19 cellular contexts compared by ENCODE assay signal in the genomic region with DNA sequence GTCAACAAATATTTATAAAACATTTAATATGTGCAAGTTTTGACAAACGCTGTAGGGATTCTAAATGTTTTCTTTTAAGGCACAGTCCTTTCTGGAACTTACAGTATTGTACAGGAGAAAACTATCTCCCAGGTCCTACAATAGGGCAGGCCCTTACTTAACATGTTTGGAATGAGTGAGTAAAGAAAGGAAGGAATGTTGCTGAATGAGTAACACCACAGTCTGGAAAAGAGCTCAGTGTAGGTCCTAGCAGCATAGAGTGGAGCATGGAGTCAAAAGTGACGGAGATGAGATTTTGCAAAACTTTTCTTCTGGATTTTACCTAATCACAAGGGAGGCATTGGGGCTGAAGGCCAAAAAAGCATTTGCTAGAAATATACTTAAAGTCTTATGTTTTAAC. TPM values are rescaled to one million over a fixed set of nuclear protein-coding genes. Genes with fewer than 3 reads are reported as not detected.
A peak's percentile ranks its signal among the peaks of the same experiment; 100 is the strongest.
DNase-seq lines count a peak whose midpoint lies in the region; ATAC-seq and TF ChIP-seq lines count a peak whose summit lies in the region.
"Had no signal": no experiment of that assay in that cellular context is flagged by ENCODE, and none has a peak within 500 bp of the region (broad histone marks: within the 10 kb centered on the region; RNA-seq: fewer than 3 reads in every experiment).

No MANE protein-coding gene starts in this region.

- H3K27ac Mint-ChIP-seq in stimulated activated memory B cell treated with anti-CD40 and anti-IgM and Interleukin-4, amounts not matched to agents 10 μg/mL and 1 μg/mL and 100 μg/mL, for 72 hours, result no peak overlapping the region
- H3K27ac Mint-ChIP-seq: activated naive CD8-positive, alpha-beta T cell treated with anti-CD3 and anti-CD28 coated beads for 36 hours had no signal

- no peaks in the 10 kb centered on the region for H3K4me1 Mint-ChIP-seq in stimulated activated memory B cell treated with anti-CD40 and anti-IgM and Interleukin-4, amounts not matched to agents 10 μg/mL and 1 μg/mL and 100 μg/mL, for 72 hours
- H3K4me1 Mint-ChIP-seq: activated naive CD8-positive, alpha-beta T cell treated with anti-CD3 and anti-CD28 coated beads for 36 hours had no signal

- no peaks in the 10 kb centered on the region for H3K27me3 Mint-ChIP-seq in stimulated activated memory B cell treated with anti-CD40 and anti-IgM and Interleukin-4, amounts not matched to agents 10 μg/mL and 1 μg/mL and 100 μg/mL, for 72 hours
- H3K27me3 Mint-ChIP-seq: activated naive CD8-positive, alpha-beta T cell treated with anti-CD3 and anti-CD28 coated beads for 36 hours had no signal

- ATAC-seq in stimulated activated naive CD8-positive, alpha-beta T cell treated with anti-CD3 and anti-CD28 coated beads, Interleukin-15, Interleukin-2, amounts not matched to agents 100 U/mL and 50 U/mL, for 24 hours, result no peak
- ATAC-seq in stimulated activated memory B cell treated with anti-CD40 and anti-IgM and Interleukin-4, amounts not matched to agents 10 μg/mL and 1 μg/mL and 100 μg/mL, for 72 hours, result no peak

- no peak overlapping the region for H3K4me3 ChIP-seq in choroid plexus epithelial cell (ENCODE audit: low read depth, low read length)
- H3K4me3 ChIP-seq: heart left ventricle, lung had no signal

- DNase-seq in ACHN, result peak; percentile 13
- DNase-seq in M059J (ENCODE audit: low read depth), result peak; percentile 55
- peak; percentile 85 for DNase-seq in choroid plexus epithelial cell (ENCODE audit: low read depth)
- peak; percentile 76 for DNase-seq in kidney tubule cell (ENCODE audit: low spot score)
- no peak for DNase-seq in DMS153 (lab: John Stamatoyannopoulos, UW)
- DNase-seq in stimulated activated naive CD8-positive, alpha-beta T cell treated with anti-CD3 and anti-CD28 coated beads, Interleukin-15, Interleukin-2, amounts not matched to agents 100 U/mL and 50 U/mL, for 24 hours, result no peak
- DNase-seq in globus pallidus (ENCODE audit: low spot score), result no peak
- DNase-seq: activated CD4-positive, CD25-positive, alpha-beta regulatory T cell; activated naive CD8-positive, alpha-beta T cell treated with anti-CD3 and anti-CD28 coated beads for 36 hours; activated T-cell treated with anti-CD3 and anti-CD28 coated beads for 4 hours; heart left ventricle; MM.1S; NCI-H2107; NK-92 treated with Interleukin-12 subunit alpha and Interleukin-12 subunit beta, amount 100 ng/mL, for 24 hours; nucleus accumbens; stimulated activated CD4-positive, alpha-beta T cell treated with anti-CD3 and anti-CD28 coated beads, Interleukin-12 subunit alpha, Interleukin-12 subunit beta, amount 100 ng/mL, for 4 hours; SW 1271 had no signal

- TF ChIP-seq CTCF in choroid plexus epithelial cell (conservative IDR thresholded peaks at IDR 0.05; ENCODE audit: low read depth, low read length), result no peak

- peaks cover 27% of the 10 kb centered on the region for H3K36me3 Mint-ChIP-seq in stimulated activated memory B cell treated with anti-CD40 and anti-IgM and Interleukin-4, amounts not matched to agents 10 μg/mL and 1 μg/mL and 100 μg/mL, for 72 hours

- in situ Hi-C loops in ACHN (cut with HindIII; ENCODE audit: low pct_ligation_motif_present, low pct_unique_long_range_greater_than_20kb, low sequenced_read_pairs), result no loop called here

- no peak overlapping the region for H3K4me3 Mint-ChIP-seq in stimulated activated memory B cell treated with anti-CD40 and anti-IgM and Interleukin-4, amounts not matched to agents 10 μg/mL and 1 μg/mL and 100 μg/mL, for 72 hours
- H3K4me3 Mint-ChIP-seq: activated naive CD8-positive, alpha-beta T cell treated with anti-CD3 and anti-CD28 coated beads for 36 hours had no signal

- peaks cover 15% of the 10 kb centered on the region for H3K9me3 Mint-ChIP-seq in stimulated activated memory B cell treated with anti-CD40 and anti-IgM and Interleukin-4, amounts not matched to agents 10 μg/mL and 1 μg/mL and 100 μg/mL, for 72 hours

RNA-seq across cellular contexts. Expression of gene ADD3, which starts 20.4 kb away (rescaled TPM):
- total RNA-seq in M059J (2014; rRNA removed; shearing (Covaris generic)), result 152 and 462 TPM in 2 replicates

Comparison
In these comparisons a context has a peak if more than half of its experiments do, and no peak if none do; other contexts are left out.
1. DNase-seq: peak in ACHN (single experiment), M059J (single experiment), choroid plexus epithelial cell (single experiment) and kidney tubule cell (single experiment); none in DMS153 (single experiment), stimulated activated naive CD8-positive, alpha-beta T cell treated with anti-CD3 and anti-CD28 coated beads, Interleukin-15, Interleukin-2, amounts not matched to agents 100 U/mL and 50 U/mL, for 24 hours (single experiment) and globus pallidus (single experiment).